In the genomic region with DNA sequence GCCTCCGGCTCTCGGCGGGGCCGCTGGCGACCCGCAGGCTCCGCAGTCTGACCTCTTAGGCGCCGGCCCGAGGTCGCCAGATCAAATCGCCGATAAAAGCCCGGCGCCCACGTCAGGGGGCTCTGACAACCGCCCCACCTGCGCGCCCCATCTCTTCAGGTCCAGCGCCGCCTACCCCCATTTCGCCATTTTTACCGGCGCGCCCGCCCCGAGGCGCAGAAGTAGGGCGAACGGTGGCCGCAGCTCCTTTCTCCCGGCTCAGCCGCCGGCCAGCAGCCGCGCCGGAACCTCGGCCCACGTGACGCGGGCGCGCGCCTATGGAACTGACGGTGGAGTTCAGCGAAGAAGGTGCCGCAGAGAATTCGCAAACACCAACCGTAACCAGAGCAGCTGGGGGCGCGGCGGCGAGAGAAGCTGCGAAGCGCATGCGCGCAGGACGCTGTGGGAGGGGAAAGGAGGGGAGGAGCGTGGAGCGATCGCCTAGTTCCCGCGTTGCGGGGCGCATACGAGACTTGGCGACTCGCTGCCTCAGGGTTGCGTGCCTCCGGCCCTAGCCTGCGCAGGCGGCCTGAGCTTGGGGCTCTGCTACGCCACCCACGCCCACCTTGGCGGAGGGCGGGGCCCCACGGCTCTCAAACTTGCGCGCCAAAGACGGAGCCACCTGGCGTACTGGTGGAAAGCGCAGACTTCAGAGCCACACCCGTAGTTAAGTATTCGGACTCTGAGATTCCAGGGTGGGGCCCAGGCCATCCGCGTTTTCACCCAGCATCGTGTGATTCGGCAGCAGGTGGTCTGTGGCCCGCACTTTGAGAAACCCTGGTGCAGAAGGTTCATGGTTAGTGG, we compare ENCODE assay signal across 8 cellular contexts. TPM values are rescaled to one million over a fixed set of nuclear protein-coding genes. Genes with fewer than 3 reads are reported as not detected.
DNase-seq lines count a peak whose midpoint lies in the region; ATAC-seq and TF ChIP-seq lines count a peak whose summit lies in the region.

A gene with protein sequence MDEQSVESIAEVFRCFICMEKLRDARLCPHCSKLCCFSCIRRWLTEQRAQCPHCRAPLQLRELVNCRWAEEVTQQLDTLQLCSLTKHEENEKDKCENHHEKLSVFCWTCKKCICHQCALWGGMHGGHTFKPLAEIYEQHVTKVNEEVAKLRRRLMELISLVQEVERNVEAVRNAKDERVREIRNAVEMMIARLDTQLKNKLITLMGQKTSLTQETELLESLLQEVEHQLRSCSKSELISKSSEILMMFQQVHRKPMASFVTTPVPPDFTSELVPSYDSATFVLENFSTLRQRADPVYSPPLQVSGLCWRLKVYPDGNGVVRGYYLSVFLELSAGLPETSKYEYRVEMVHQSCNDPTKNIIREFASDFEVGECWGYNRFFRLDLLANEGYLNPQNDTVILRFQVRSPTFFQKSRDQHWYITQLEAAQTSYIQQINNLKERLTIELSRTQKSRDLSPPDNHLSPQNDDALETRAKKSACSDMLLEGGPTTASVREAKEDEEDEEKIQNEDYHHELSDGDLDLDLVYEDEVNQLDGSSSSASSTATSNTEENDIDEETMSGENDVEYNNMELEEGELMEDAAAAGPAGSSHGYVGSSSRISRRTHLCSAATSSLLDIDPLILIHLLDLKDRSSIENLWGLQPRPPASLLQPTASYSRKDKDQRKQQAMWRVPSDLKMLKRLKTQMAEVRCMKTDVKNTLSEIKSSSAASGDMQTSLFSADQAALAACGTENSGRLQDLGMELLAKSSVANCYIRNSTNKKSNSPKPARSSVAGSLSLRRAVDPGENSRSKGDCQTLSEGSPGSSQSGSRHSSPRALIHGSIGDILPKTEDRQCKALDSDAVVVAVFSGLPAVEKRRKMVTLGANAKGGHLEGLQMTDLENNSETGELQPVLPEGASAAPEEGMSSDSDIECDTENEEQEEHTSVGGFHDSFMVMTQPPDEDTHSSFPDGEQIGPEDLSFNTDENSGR (minus strand): TSS at position 418 of the 843 bp plus-strand sequence. CDS start 419 bp downstream, outside the sequence.

- no peaks in the 10 kb centered on the region for H3K27me3 ChIP-seq in KMS-11 (ENCODE audit: insufficient read depth, low read depth)
- no peaks in the 10 kb centered on the region for H3K27me3 ChIP-seq in Peyer's patch
- no peaks in the 10 kb centered on the region for H3K27me3 ChIP-seq in muscle layer of duodenum (ENCODE audit: low read depth, low read length)

- peak within 1 kb of the TSS; percentile 84 for H2AFZ ChIP-seq in KMS-11 (ENCODE audit: low read depth)

- H4K20me1 ChIP-seq in KMS-11 (ENCODE audit: insufficient read depth): no peaks in the 10 kb centered on the region

- H3K4me2 ChIP-seq in KMS-11: peak within 1 kb of the TSS; percentile 94

- H3K4me1 ChIP-seq in KMS-11 (ENCODE audit: low read depth, poor library complexity, severe bottlenecking) (peaks cover 42% of the 10 kb centered on the region), Peyer's patch (peaks cover 0 to 21% (median 1%) of the 10 kb centered on the region in 4 donors), muscle layer of duodenum (ENCODE audit: control insufficient read depth in 1 of 2, insufficient read depth in 2 of 2, low read length in 2 of 2) (peaks cover 4 to 21% of the 10 kb centered on the region in 2 donors)

- H3K9me3 ChIP-seq in Peyer's patch: no peaks in the 10 kb centered on the region
- no peaks in the 10 kb centered on the region for H3K9me3 ChIP-seq in muscle layer of duodenum (ENCODE audit: control insufficient read depth in 1 of 2, low read length in 2 of 2)

- H3K4me3 ChIP-seq in KMS-11 (IDR thresholded peaks at IDR 0.05; ENCODE audit: insufficient read depth, low read depth, low read length) (peak within 1 kb of the TSS; percentile 38), Peyer's patch (peak within 1 kb of the TSS; percentile 75 to 84 (median 80)), muscle layer of duodenum (ENCODE audit: low read depth in 1 of 2, low read length in 2 of 2) (peak within 1 kb of the TSS; percentile 85 to 94)

- no peak for TF ChIP-seq CTCF in KMS-11 (conservative IDR thresholded peaks at IDR 0.05; ENCODE audit: low read depth, low read length)
- peak in 3 of 6 experiments; percentile 12 to 30 (median 16) for TF ChIP-seq CTCF in Peyer's patch (IDR thresholded peaks at IDR 0.05)

- H3K36me3 ChIP-seq in KMS-11 (ENCODE audit: insufficient read depth): no peaks in the 10 kb centered on the region
- H3K36me3 ChIP-seq in Peyer's patch: no peaks in the 10 kb centered on the region
- H3K36me3 ChIP-seq in muscle layer of duodenum (ENCODE audit: control insufficient read depth in 1 of 2, insufficient read depth in 2 of 2, low read length in 2 of 2): peaks cover 0 to 4% of the 10 kb centered on the region in 2 donors

- ATAC-seq in GM21737 (IDR thresholded peaks at IDR 0.05; ENCODE audit: unreplicated experiment): peak; percentile 91
- peak; percentile 99 for ATAC-seq in esophagus mucosa

- DNase-seq in DMS79 treated with DMSO at 0.1 percent for 48 hours (lab: John Stamatoyannopoulos, UW) (peak; percentile 91), Peyer's patch (peak; percentile 93 to 99 (median 99))
- DNase-seq in activated T-cell treated with anti-CD3 and anti-CD28 coated beads, Interleukin-2, amount 50 U/mL, for 48 hours: peak; percentile 99
- DNase-seq in stimulated activated CD8-positive, alpha-beta memory T cell treated with anti-CD3 and anti-CD28 coated beads, Interleukin-7, amount 100 ng/mL, for 4 hours (ENCODE audit: low read depth in 2 of 2): peak; percentile 97 to 99

- peak within 1 kb of the TSS; percentile 83 for H3K9ac ChIP-seq in KMS-11

- peak; percentile 71 to 76 for TF ChIP-seq POLR2A in Peyer's patch (IDR thresholded peaks at IDR 0.05)

- peak within 1 kb of the TSS; percentile 91 for H3K27ac ChIP-seq in KMS-11
- H3K27ac ChIP-seq in Peyer's patch: peak within 1 kb of the TSS; percentile 79 to 91 (median 90)
- H3K27ac ChIP-seq in muscle layer of duodenum (ENCODE audit: low read length): peak within 1 kb of the TSS; percentile 80

- peaks cover 68% of the 10 kb centered on the region for H3K79me2 ChIP-seq in KMS-11 (ENCODE audit: insufficient read depth, low read depth)

RNA-seq across cellular contexts. Expression of the gene that starts here (rescaled TPM):
- total RNA-seq in Peyer's patch (10 to 100 TPM in 3 of 4 donors, 1 to 10 TPM in 1; 9.8 to 31.4 (median 14.7) TPM), esophagus mucosa (14.0 TPM)

Comparison
In these comparisons a context has a peak if more than half of its experiments do, and no peak if none do; other contexts are left out.
1. Peak in every context shown above with its lines: DNase-seq, ATAC-seq, H3K4me3 ChIP-seq and H3K27ac ChIP-seq.
2. H3K4me3 ChIP-seq: peak in every context shown above with its lines; median percentile 90 in muscle layer of duodenum; 80 in Peyer's patch; 38 in KMS-11.